ENCODE assay signal across 8 cellular contexts in the genomic region with DNA sequence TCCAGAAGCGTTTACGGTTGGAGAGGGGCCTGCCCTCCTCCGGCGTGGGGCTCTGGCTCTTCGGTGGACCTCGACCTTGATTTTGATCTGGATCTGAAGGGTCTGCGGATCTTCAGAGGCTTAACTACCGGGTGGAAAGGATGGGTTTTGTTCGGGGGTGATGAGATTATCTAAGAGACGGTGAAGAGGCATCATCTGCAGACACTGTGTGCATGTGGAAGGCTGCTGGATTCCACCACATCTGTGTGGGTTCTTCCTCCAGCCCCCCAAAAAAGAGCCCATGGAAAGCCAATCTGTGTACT.
DNase-seq lines count a peak whose midpoint lies in the region; ATAC-seq and TF ChIP-seq lines count a peak whose summit lies in the region.

No MANE protein-coding gene starts in this region.

- peaks cover 7% of the 10 kb centered on the region for H3K4me1 Mint-ChIP-seq in stimulated activated naive CD8-positive, alpha-beta T cell treated with anti-CD3 and anti-CD28 coated beads, Interleukin-15, Interleukin-2, amounts not matched to agents 100 ng/mL and 50 ng/mL, for 24 hours (ENCODE audit: low read depth)
- H3K4me1 Mint-ChIP-seq in central memory CD8-positive, alpha-beta T cell: no peaks in the 10 kb centered on the region

- H3K27me3 Mint-ChIP-seq in stimulated activated naive CD8-positive, alpha-beta T cell treated with anti-CD3 and anti-CD28 coated beads, Interleukin-15, Interleukin-2, amounts not matched to agents 100 ng/mL and 50 ng/mL, for 24 hours: peaks cover 15% of the 10 kb centered on the region
- peaks cover 19% of the 10 kb centered on the region for H3K27me3 Mint-ChIP-seq in central memory CD8-positive, alpha-beta T cell

- no peaks in the 10 kb centered on the region for H3K9me3 Mint-ChIP-seq in stimulated activated naive CD8-positive, alpha-beta T cell treated with anti-CD3 and anti-CD28 coated beads, Interleukin-15, Interleukin-2, amounts not matched to agents 100 ng/mL and 50 ng/mL, for 24 hours
- H3K9me3 Mint-ChIP-seq in central memory CD8-positive, alpha-beta T cell: no peaks in the 10 kb centered on the region

- peak overlapping the region; percentile 80 for H3K4me3 Mint-ChIP-seq in stimulated activated naive CD8-positive, alpha-beta T cell treated with anti-CD3 and anti-CD28 coated beads, Interleukin-15, Interleukin-2, amounts not matched to agents 100 ng/mL and 50 ng/mL, for 24 hours
- H3K4me3 Mint-ChIP-seq in central memory CD8-positive, alpha-beta T cell: peak overlapping the region; percentile 70

- peaks cover 16% of the 10 kb centered on the region for H3K4me1 ChIP-seq in mucosa of stomach (ENCODE audit: control insufficient read depth, insufficient read depth, low read length)

- H3K27ac Mint-ChIP-seq in stimulated activated naive CD8-positive, alpha-beta T cell treated with anti-CD3 and anti-CD28 coated beads, Interleukin-15, Interleukin-2, amounts not matched to agents 100 ng/mL and 50 ng/mL, for 24 hours: no peak overlapping the region
- H3K27ac Mint-ChIP-seq in central memory CD8-positive, alpha-beta T cell (ENCODE audit: low read depth): no peak overlapping the region

- peak overlapping the region; percentile 57 for H3K4me3 ChIP-seq in mucosa of stomach (ENCODE audit: low read length)

- no peak for ATAC-seq in stimulated activated naive CD8-positive, alpha-beta T cell treated with anti-CD3 and anti-CD28 coated beads, Interleukin-15, Interleukin-2, amounts not matched to agents 100 U/mL and 50 U/mL, for 24 hours
- no peak for ATAC-seq in central memory CD8-positive, alpha-beta T cell (replicated peaks; ENCODE audit: extremely low read depth, poor library complexity, severe bottlenecking)
- ATAC-seq in HG03025 (IDR thresholded peaks at IDR 0.05; ENCODE audit: low FRiP score, unreplicated experiment): no peak

- POLR2A ChIA-PET in HEK293T (lab: Yijun Ruan, JAX): interaction anchor here (1.0 to 1.5 kb wide), 2 partner anchors 13 to 38 kb away, joined by 3 read pairs; no protein-coding TSS in a partner anchor

- peak overlapping the region; percentile 76 for H3K9ac ChIP-seq in mucosa of stomach (ENCODE audit: low read length)

- no peaks in the 10 kb centered on the region for H3K36me3 Mint-ChIP-seq in stimulated activated naive CD8-positive, alpha-beta T cell treated with anti-CD3 and anti-CD28 coated beads, Interleukin-15, Interleukin-2, amounts not matched to agents 100 ng/mL and 50 ng/mL, for 24 hours (ENCODE audit: low read depth)
- no peaks in the 10 kb centered on the region for H3K36me3 Mint-ChIP-seq in central memory CD8-positive, alpha-beta T cell (ENCODE audit: insufficient read depth)

- H3K36me3 ChIP-seq in mucosa of stomach (ENCODE audit: control insufficient read depth, insufficient read depth, low read length): no peaks in the 10 kb centered on the region

- no peaks in the 10 kb centered on the region for H3K9me3 ChIP-seq in mucosa of stomach (ENCODE audit: control insufficient read depth, low read length)

- CTCF ChIA-PET in HEK293T (lab: Yijun Ruan, JAX): no interaction called here

- no peak for DNase-seq in stimulated activated naive CD8-positive, alpha-beta T cell treated with anti-CD3 and anti-CD28 coated beads, Interleukin-15, Interleukin-2, amounts not matched to agents 100 U/mL and 50 U/mL, for 24 hours
- no peak for DNase-seq in central memory CD8-positive, alpha-beta T cell (ENCODE audit: low spot score in 2 of 2)
- DNase-seq in HEK293T (ENCODE audit: extremely low spot score) (no peak), iPS-NIHi11 (ENCODE audit: low spot score) (no peak), GM19240 (ENCODE audit: insufficient read length, low spot score) (no peak)

- H3K27me3 ChIP-seq in mucosa of stomach (ENCODE audit: control insufficient read depth, insufficient read depth, low read length): no peaks in the 10 kb centered on the region

TF ChIP-seq in HEK293T, 16 proteins besides CTCF, POLR2A, EP300 and RAD21:
- no peak for TF ChIP-seq TARDBP (IDR thresholded peaks at IDR 0.05)
- TF ChIP-seq HDGF (IDR thresholded peaks at IDR 0.05; ENCODE audit: borderline replicate concordance): no peak
- TF ChIP-seq FOXK2 (IDR thresholded peaks at IDR 0.05): no peak
- TF ChIP-seq CTBP1 (IDR thresholded peaks at IDR 0.05; ENCODE audit: borderline replicate concordance): no peak
- TF ChIP-seq ELF4 (IDR thresholded peaks at IDR 0.05): no peak
- no peak for TF ChIP-seq ARNT (IDR thresholded peaks at IDR 0.05)
